8 cellular contexts compared by ENCODE assay signal in the genomic region with DNA sequence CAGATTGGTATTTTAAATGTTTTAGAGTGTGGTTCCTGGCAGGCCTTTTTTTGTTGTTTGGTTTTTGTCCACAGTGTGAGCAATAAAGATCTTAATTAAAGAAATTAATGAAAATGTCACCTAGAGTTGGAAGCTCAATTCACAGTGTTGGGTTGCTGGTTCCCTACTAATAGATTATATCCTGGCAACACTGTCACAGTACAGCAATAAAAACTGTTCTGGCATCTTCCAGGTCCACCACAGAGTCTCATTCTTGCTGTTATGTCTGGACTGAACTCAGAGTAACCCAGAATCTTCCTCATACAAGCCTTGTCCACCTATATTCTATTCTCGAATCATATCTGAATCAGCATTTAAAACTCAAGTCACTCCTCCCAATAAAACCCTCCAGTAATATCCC.
"Had no signal": no experiment of that assay in that cellular context is flagged by ENCODE, and none has a peak within 500 bp of the region (broad histone marks: within the 10 kb centered on the region; RNA-seq: fewer than 3 reads in every experiment).

No MANE protein-coding gene starts in this region.

- DNase-seq: GDM1, GF-D8 had no signal

- H3K4me3 ChIP-seq: GM12878 had no signal

- ATAC-seq: GM12878 had no signal

- FAIRE-seq: G401.6, GM12878, GM12891, GM12892, GM18507, GM19239 had no signal
